In genomic region chr5:154000703-154001102, GRCh38 we compare ENCODE assay signal across 24 cellular contexts. TPM values are rescaled to one million over a fixed set of nuclear protein-coding genes. Genes with fewer than 3 reads are reported as not detected.
DNase-seq lines count a peak whose midpoint lies in the region; ATAC-seq, FAIRE-seq and TF ChIP-seq lines count a peak whose summit lies in the region.
"Had no signal": no experiment of that assay in that cellular context is flagged by ENCODE, and none has a peak within 500 bp of the region (broad histone marks: within the 10 kb centered on the region; RNA-seq: fewer than 3 reads in every experiment).

No MANE protein-coding gene starts in this region.

- peaks cover 16% of the 10 kb centered on the region for H3K36me3 Mint-ChIP-seq in endothelial cell (ENCODE audit: low read depth, unreplicated experiment)

- H3K27ac ChIP-seq in left ventricle myocardium inferior (replicated peaks) = peak overlapping the region; percentile 84
- H3K27ac ChIP-seq in right atrium auricular region = peak overlapping the region in 1 of 2 donors; percentile 75
- no peak overlapping the region for H3K27ac ChIP-seq in pancreas
- peak overlapping the region; percentile 71 for H3K27ac ChIP-seq in subcutaneous abdominal adipose tissue (ENCODE audit: low read depth, low read length)
- H3K27ac ChIP-seq in colonic mucosa = no peak overlapping the region
- peak overlapping the region in 1 of 4 donors; percentile 75 for H3K27ac ChIP-seq in sigmoid colon
- H3K27ac ChIP-seq: BLaER1 treated with 17β-estradiol and CSF1 and Interleukin-3, amounts not matched to agents 10 nM and 100 nM; GM23248 had no signal

- H3K4me3 Mint-ChIP-seq in endothelial cell (ENCODE audit: unreplicated experiment) = peak overlapping the region; percentile 24
- H3K4me3 Mint-ChIP-seq: CD14-positive monocyte; CD4-positive, alpha-beta T cell; CD8-positive, alpha-beta memory T cell had no signal

- H3K36me3 ChIP-seq in left ventricle myocardium inferior (peaks cover 54% of the 10 kb centered on the region), right atrium auricular region (peaks cover 22% of the 10 kb centered on the region), pancreas (no peaks in the 10 kb centered on the region), subcutaneous abdominal adipose tissue (ENCODE audit: control insufficient read depth in 5 of 5, insufficient read depth in 5 of 5, low read length in 5 of 5) (peaks cover 11 to 51% (median 29%) of the 10 kb centered on the region in 5 donors), colonic mucosa (no peaks in the 10 kb centered on the region), sigmoid colon (peaks cover 0 to 23% (median 3%) of the 10 kb centered on the region in 4 donors)

- H3K4me1 ChIP-seq in left ventricle myocardium inferior (peaks cover 31% of the 10 kb centered on the region), right atrium auricular region (peaks cover 0 to 13% of the 10 kb centered on the region in 2 donors), pancreas (peaks cover 0 to 3% (median 0%) of the 10 kb centered on the region in 3 donors), subcutaneous abdominal adipose tissue (ENCODE audit: control insufficient read depth in 5 of 5, insufficient read depth in 5 of 5, low read length in 5 of 5) (peaks cover 0 to 14% (median 0%) of the 10 kb centered on the region in 5 donors), colonic mucosa (no peaks in the 10 kb centered on the region), sigmoid colon (peaks cover 0 to 6% (median 0%) of the 10 kb centered on the region in 4 donors)
- H3K4me1 ChIP-seq: BE2C; BLaER1 treated with 17β-estradiol and CSF1 and Interleukin-3, amounts not matched to agents 10 nM and 100 nM had no signal

- H3K27me3 ChIP-seq in left ventricle myocardium inferior (ENCODE audit: low read depth) = no peaks in the 10 kb centered on the region
- no peaks in the 10 kb centered on the region for H3K27me3 ChIP-seq in right atrium auricular region
- no peaks in the 10 kb centered on the region for H3K27me3 ChIP-seq in pancreas
- H3K27me3 ChIP-seq in subcutaneous abdominal adipose tissue (ENCODE audit: control insufficient read depth in 5 of 5, insufficient read depth in 4 of 5, low read length in 5 of 5) = no peaks in the 10 kb centered on the region
- no peaks in the 10 kb centered on the region for H3K27me3 ChIP-seq in colonic mucosa
- H3K27me3 ChIP-seq in sigmoid colon = no peaks in the 10 kb centered on the region
- H3K27me3 ChIP-seq: BE2C; BLaER1 treated with 17β-estradiol and CSF1 and Interleukin-3, amounts not matched to agents 10 nM and 100 nM had no signal

- H3K27me3 Mint-ChIP-seq in endothelial cell (ENCODE audit: unreplicated experiment) = peaks cover 3% of the 10 kb centered on the region
- H3K27me3 Mint-ChIP-seq: CD4-positive, alpha-beta T cell; CD8-positive, alpha-beta memory T cell had no signal

- no peak overlapping the region for H3K9ac ChIP-seq in subcutaneous abdominal adipose tissue (ENCODE audit: low read length in 5 of 5)
- no peak overlapping the region for H3K9ac ChIP-seq in colonic mucosa (ENCODE audit: low read depth in 2 of 2, low read length in 2 of 2)
- H3K9ac ChIP-seq: BLaER1 treated with 17β-estradiol and CSF1 and Interleukin-3, amounts not matched to agents 10 nM and 100 nM; GM23248 had no signal

- H3K4me3 ChIP-seq in left ventricle myocardium inferior (no peak overlapping the region), right atrium auricular region (no peak overlapping the region), pancreas (no peak overlapping the region), subcutaneous abdominal adipose tissue (ENCODE audit: low read depth in 1 of 5, low read length in 5 of 5) (no peak overlapping the region), colonic mucosa (no peak overlapping the region), sigmoid colon (no peak overlapping the region)
- H3K4me3 ChIP-seq: BLaER1 treated with 17β-estradiol and CSF1 and Interleukin-3, amounts not matched to agents 10 nM and 100 nM; GM12878; GM23248 had no signal

- TF ChIP-seq EP300 in sigmoid colon (IDR thresholded peaks at IDR 0.05) = no peak

- no peaks in the 10 kb centered on the region for H3K9me3 Mint-ChIP-seq in endothelial cell (ENCODE audit: unreplicated experiment)
- H3K9me3 Mint-ChIP-seq: CD14-positive monocyte had no signal

- peaks cover 34% of the 10 kb centered on the region for H3K4me1 Mint-ChIP-seq in endothelial cell (ENCODE audit: unreplicated experiment)
- H3K4me1 Mint-ChIP-seq: CD14-positive monocyte; CD8-positive, alpha-beta memory T cell had no signal

- intact Hi-C loops in left ventricle myocardium inferior (cut with micrococcal nuclease) (no loop called here), pancreas (cut with DNase I) (no loop called here), colonic mucosa (cut with DNase I) (no loop called here), sigmoid colon (cut with DNase I) (no loop called here)

- TF ChIP-seq POLR2A in sigmoid colon (IDR thresholded peaks at IDR 0.05) = no peak

- TF ChIP-seq CTCF in left ventricle myocardium inferior (IDR thresholded peaks at IDR 0.05; ENCODE audit: borderline replicate concordance) (no peak), right atrium auricular region (IDR thresholded peaks at IDR 0.05) (no peak), endothelial cell (IDR thresholded peaks at IDR 0.05; ENCODE audit: unreplicated experiment) (no peak), pancreas (IDR thresholded peaks at IDR 0.05) (no peak), colonic mucosa (IDR thresholded peaks at IDR 0.05) (no peak), sigmoid colon (IDR thresholded peaks at IDR 0.05) (no peak)

- FAIRE-seq in pancreas (lab: Jason Lieb, UNC) = peak; percentile 5
- FAIRE-seq: D721Med, GM12878, GM19239, H1 had no signal

- DNase-seq in left ventricle myocardium inferior (no peak), right atrium auricular region (ENCODE audit: low spot score) (no peak), endothelial cell (ENCODE audit: low spot score) (no peak), pancreas (no peak), colonic mucosa (no peak), sigmoid colon (no peak), dermis blood vessel endothelial cell (no peak)
- DNase-seq: BE2C; CD4-positive, alpha-beta T cell; CD8-positive, alpha-beta memory T cell; DMS 273 treated with DMSO at 0.1 percent for 48 hours; DMS79; EL; GDM1; GM23248; H7; HCEC 1CT had no signal

- peak overlapping the region; percentile 90 for H3K27ac Mint-ChIP-seq in endothelial cell (ENCODE audit: unreplicated experiment)
- H3K27ac Mint-ChIP-seq: CD14-positive monocyte; CD4-positive, alpha-beta T cell had no signal

- ATAC-seq in pancreas = no peak
- ATAC-seq: GM12878 had no signal

- H3K9me3 ChIP-seq in left ventricle myocardium inferior (replicated peaks) (no peaks in the 10 kb centered on the region), right atrium auricular region (no peaks in the 10 kb centered on the region), pancreas (no peaks in the 10 kb centered on the region), subcutaneous abdominal adipose tissue (ENCODE audit: control insufficient read depth in 5 of 5, low read length in 5 of 5) (no peaks in the 10 kb centered on the region), colonic mucosa (no peaks in the 10 kb centered on the region), sigmoid colon (no peaks in the 10 kb centered on the region)
- H3K9me3 ChIP-seq: BE2C had no signal

RNA-seq across cellular contexts. Expression of gene FAM114A2, which starts 38.0 kb away (rescaled TPM):
- total RNA-seq in left ventricle myocardium inferior (32.3 TPM), right atrium auricular region (10 to 100 TPM; 11.1 to 18.5 TPM), endothelial cell (ENCODE audit: unreplicated experiment) (28.4 TPM), pancreas (10 to 100 TPM; 16.1 to 37.2 (median 25.2) TPM), colonic mucosa (10 to 100 TPM; 15.8 to 16.0 TPM), sigmoid colon (10 to 100 TPM; 14.3 to 41.0 (median 24.7) TPM), dermis blood vessel endothelial cell (45.5 and 49.9 TPM in 2 replicates)
- polyA plus RNA-seq in pancreas (1 to 10 TPM; 7.2 to 7.8 TPM), sigmoid colon (10 to 100 TPM in 1 of 3 donors, 1 to 10 TPM in 2; 4.9 to 12.2 (median 7.2) TPM)

RNA-seq across cellular contexts. Expression of gene MFAP3, which starts 38.1 kb away (rescaled TPM):
- 29.4 TPM for total RNA-seq in left ventricle myocardium inferior
- 10 to 100 TPM; 34.3 to 72.4 TPM for total RNA-seq in right atrium auricular region
- 42.7 TPM for total RNA-seq in endothelial cell (ENCODE audit: unreplicated experiment)
- 10 to 100 TPM in 3 of 6 donors, 1 to 10 TPM in 3; 7.6 to 16.3 (median 9.6) TPM for total RNA-seq in pancreas
- polyA plus RNA-seq in pancreas = 1 to 10 TPM in 1 of 2 donors, under 1 TPM in 1; 0.99 to 4.3 TPM
- total RNA-seq in colonic mucosa = 10 to 100 TPM; 20.0 to 32.4 TPM
- total RNA-seq in sigmoid colon = 10 to 100 TPM; 25.7 to 34.6 (median 29.8) TPM
- polyA plus RNA-seq in sigmoid colon = 10 to 100 TPM in 1 of 3 donors, 1 to 10 TPM in 2; 2.4 to 12.1 (median 2.8) TPM
- 119 and 145 TPM in 2 replicates for total RNA-seq in dermis blood vessel endothelial cell

Comparison
In these comparisons a context has a peak if more than half of its experiments do, and no peak if none do; other contexts are left out.
1. H3K27ac ChIP-seq: peak in left ventricle myocardium inferior (single experiment) and subcutaneous abdominal adipose tissue (single experiment); none in pancreas (0 of 4) and colonic mucosa (single experiment).